Comparison of ENCODE assay signal across 8 cellular contexts in the genomic region with DNA sequence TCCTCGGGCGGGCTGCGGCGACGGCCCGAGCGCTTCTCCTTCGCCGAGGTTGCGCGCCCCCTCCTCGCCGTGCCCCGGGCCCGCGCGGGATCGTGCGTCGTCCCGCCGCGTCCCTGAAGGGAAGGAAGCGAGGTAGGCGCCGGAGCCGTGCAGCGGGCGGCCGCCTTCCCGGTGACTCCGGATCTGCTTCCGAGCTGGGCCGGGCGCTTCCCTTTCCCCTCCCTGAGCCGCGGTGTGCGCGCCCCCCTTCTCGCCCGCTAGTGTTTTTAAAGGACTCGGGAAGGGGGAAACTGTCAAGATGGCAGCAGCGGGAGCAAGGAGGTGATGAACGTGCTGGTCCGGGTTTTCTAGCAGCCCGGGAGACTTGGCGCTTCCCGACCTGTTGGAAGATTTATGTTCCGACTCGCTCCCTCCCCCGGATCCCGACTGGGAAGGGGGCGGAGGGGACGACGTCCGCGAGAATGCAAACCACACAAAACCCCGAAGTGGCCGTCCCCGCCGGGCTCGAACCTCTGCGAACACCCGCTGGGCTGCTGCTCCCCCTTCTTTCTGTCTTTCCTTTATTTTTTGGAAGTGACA. TPM values are rescaled to one million over a fixed set of nuclear protein-coding genes. Genes with fewer than 3 reads are reported as not detected.
DNase-seq lines count a peak whose midpoint lies in the region; ATAC-seq and TF ChIP-seq lines count a peak whose summit lies in the region.

No MANE protein-coding gene starts in this region.

- peaks cover 29% of the 10 kb centered on the region for H3K79me2 ChIP-seq in SK-N-SH (ENCODE audit: insufficient read depth)

- H3K27me3 ChIP-seq in BJ (ENCODE audit: control insufficient read depth, insufficient read depth, low read length) = no peaks in the 10 kb centered on the region
- H3K27me3 ChIP-seq in SK-N-SH (ENCODE audit: insufficient read depth) = no peaks in the 10 kb centered on the region
- no peaks in the 10 kb centered on the region for H3K27me3 ChIP-seq in liver (ENCODE audit: control insufficient read depth in 4 of 4, insufficient read depth in 4 of 4, low read length in 3 of 4)
- no peaks in the 10 kb centered on the region for H3K27me3 ChIP-seq in subcutaneous abdominal adipose tissue (ENCODE audit: control insufficient read depth in 5 of 5, insufficient read depth in 4 of 5, low read length in 5 of 5)

- H3K9me2 ChIP-seq in SK-N-SH = no peaks in the 10 kb centered on the region

- H3K9ac ChIP-seq in SK-N-SH (peak overlapping the region; percentile 94), liver (ENCODE audit: low read depth in 1 of 2, low read length in 2 of 2) (peak overlapping the region; percentile 94 to 96), subcutaneous abdominal adipose tissue (ENCODE audit: low read length in 5 of 5) (peak overlapping the region in 4 of 5 donors; percentile 86 to 96 (median 91))

- H3F3A ChIP-seq in SK-N-SH (replicated peaks; ENCODE audit: insufficient read depth) = peaks cover 23% of the 10 kb centered on the region

- H3K36me3 ChIP-seq in BJ (ENCODE audit: control insufficient read depth, insufficient read depth, low read length) (no peaks in the 10 kb centered on the region), SK-N-SH (replicated peaks in 1 of 2; ENCODE audit: control insufficient read depth in 1 of 2, insufficient read depth in 2 of 2, low read length in 1 of 2) (peaks cover 0 to 3% of the 10 kb centered on the region in 2 experiments), liver (ENCODE audit: control insufficient read depth in 4 of 4, insufficient read depth in 3 of 4, low read depth in 1 of 4, low read length in 3 of 4) (no peaks in the 10 kb centered on the region), subcutaneous abdominal adipose tissue (ENCODE audit: control insufficient read depth in 5 of 5, insufficient read depth in 5 of 5, low read length in 5 of 5) (no peaks in the 10 kb centered on the region)

- H3K4me3 ChIP-seq in BJ (ENCODE audit: low read depth, low read length) (peak overlapping the region; percentile 89), SK-N-SH (ENCODE audit: low read depth in 2 of 2, low read length in 1 of 2) (peak overlapping the region; percentile 91 to 96), liver (ENCODE audit: low read depth in 1 of 3, low read length in 3 of 3) (peak overlapping the region; percentile 68 to 95 (median 93)), subcutaneous abdominal adipose tissue (ENCODE audit: low read depth in 1 of 5, low read length in 5 of 5) (peak overlapping the region; percentile 86 to 97 (median 86))

- CTCF ChIA-PET in BJ (lab: Yijun Ruan, JAX) = interaction anchor here (0.6 to 6.6 kb wide), 7 partner anchors 10 to 514 kb away, joined by 3 to 28 read pairs (median 5); no protein-coding TSS in a partner anchor
- CTCF ChIA-PET in SK-N-SH (lab: Yijun Ruan, JAX) = interaction anchor here (0.8 to 7.1 kb wide), 12 partner anchors 10 to 513 kb away, joined by 3 to 52 read pairs (median 4); no protein-coding TSS in a partner anchor

- peak; percentile 2 for ATAC-seq in GM18519 (IDR thresholded peaks at IDR 0.05; ENCODE audit: low FRiP score, unreplicated experiment)

- POLR2A ChIA-PET in BJ (lab: Charles Lee) (interaction anchor here (0.5 to 1.0 kb wide), 3 partner anchors 94 to 540 kb away, joined by 3 to 13 read pairs (median 4); no protein-coding TSS in a partner anchor), SK-N-SH (lab: Yijun Ruan, JAX) (interaction anchor here (0.7 to 4.8 kb wide), 11 partner anchors 14 to 535 kb away, joined by 3 to 69 read pairs (median 4); a partner anchor contains a TSS)

- WGBS in SK-N-SH (ENCODE audit: low lambda C conversion rate) = under 1% methylated on average over 41 of the region's 64 CpGs
- WGBS in liver = under 1% methylated on average over 64 of the region's 64 CpGs

- peak overlapping the region; percentile 99 for H3K4me2 ChIP-seq in SK-N-SH

- H3K27ac ChIP-seq in SK-N-SH (ENCODE audit: low read depth in 2 of 2, low read length in 1 of 2) = peak overlapping the region; percentile 96 to 97
- peak overlapping the region; percentile 99 to 100 for H3K27ac ChIP-seq in liver (ENCODE audit: low read depth in 1 of 2, low read length in 2 of 2)
- H3K27ac ChIP-seq in subcutaneous abdominal adipose tissue (ENCODE audit: low read depth, low read length) = peak overlapping the region; percentile 97

- no peak for DNase-seq in BJ (ENCODE audit: low read depth)
- DNase-seq in M059J (ENCODE audit: low read depth) = peak; percentile 88
- peak; percentile 70 for DNase-seq in SK-N-SH
- peak; percentile 90 for DNase-seq in dermis blood vessel endothelial cell
- no peak for DNase-seq in NK-92 (lab: John Stamatoyannopoulos, UW; ENCODE audit: unreplicated experiment)

- TF ChIP-seq CTCF in BJ (IDR thresholded peaks at IDR 0.05; ENCODE audit: insufficient read depth, low read depth, low read length) (no peak), SK-N-SH (IDR thresholded peaks at IDR 0.05) (no peak), liver (IDR thresholded peaks at IDR 0.05; ENCODE audit: low read depth, low read length, missing input control) (no peak)

- peak overlapping the region; percentile 85 for H2AFZ ChIP-seq in SK-N-SH (ENCODE audit: low read depth)

- H3K9me3 ChIP-seq in SK-N-SH (0 out of 2 replicates have a peak, but pooled peaks cover 3% of the 10 kb centered on the region), liver (ENCODE audit: control insufficient read depth in 4 of 4, low read length in 3 of 4) (no peaks in the 10 kb centered on the region), subcutaneous abdominal adipose tissue (ENCODE audit: control insufficient read depth in 5 of 5, low read length in 5 of 5) (no peaks in the 10 kb centered on the region)

- TF ChIP-seq RAD21 in SK-N-SH (IDR thresholded peaks at IDR 0.05; ENCODE audit: low read length) (peak; percentile 16; the same call in 1 of the 2 replicates), liver (IDR thresholded peaks at IDR 0.05) (peak in 1 of 2 donors; percentile 3)

- no peak for TF ChIP-seq EP300 in SK-N-SH (IDR thresholded peaks at IDR 0.05; ENCODE audit: borderline replicate concordance in 1 of 2, low read depth in 1 of 2, low read length in 1 of 2)

- H3K4me1 ChIP-seq in SK-N-SH (ENCODE audit: control insufficient read depth in 1 of 2, insufficient read depth in 2 of 2, low read depth in 1 of 2, low read length in 1 of 2) = peaks cover 7 to 26% of the 10 kb centered on the region in 2 experiments; a peak in 3 of 4 replicates
- H3K4me1 ChIP-seq in liver (ENCODE audit: control insufficient read depth in 4 of 4, insufficient read depth in 4 of 4, low read length in 3 of 4) = peaks cover 2 to 50% (median 35%) of the 10 kb centered on the region in 4 donors
- H3K4me1 ChIP-seq in subcutaneous abdominal adipose tissue (ENCODE audit: control insufficient read depth in 5 of 5, insufficient read depth in 5 of 5, low read length in 5 of 5) = peaks cover 0 to 71% (median 53%) of the 10 kb centered on the region in 5 donors

- peaks cover 27% of the 10 kb centered on the region; the same call in 1 of the 2 replicates for H4K20me1 ChIP-seq in SK-N-SH (ENCODE audit: insufficient read depth)

TF ChIP-seq in SK-N-SH, 30 proteins besides CTCF, POLR2A, EP300 and RAD21 (continues in another document):
- TF ChIP-seq, protein P1, sequence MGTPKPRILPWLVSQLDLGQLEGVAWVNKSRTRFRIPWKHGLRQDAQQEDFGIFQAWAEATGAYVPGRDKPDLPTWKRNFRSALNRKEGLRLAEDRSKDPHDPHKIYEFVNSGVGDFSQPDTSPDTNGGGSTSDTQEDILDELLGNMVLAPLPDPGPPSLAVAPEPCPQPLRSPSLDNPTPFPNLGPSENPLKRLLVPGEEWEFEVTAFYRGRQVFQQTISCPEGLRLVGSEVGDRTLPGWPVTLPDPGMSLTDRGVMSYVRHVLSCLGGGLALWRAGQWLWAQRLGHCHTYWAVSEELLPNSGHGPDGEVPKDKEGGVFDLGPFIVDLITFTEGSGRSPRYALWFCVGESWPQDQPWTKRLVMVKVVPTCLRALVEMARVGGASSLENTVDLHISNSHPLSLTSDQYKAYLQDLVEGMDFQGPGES (IDR thresholded peaks at IDR 0.05; ENCODE audit: low read depth, low read length) = no peak
- TF ChIP-seq RXRA (IDR thresholded peaks at IDR 0.05; ENCODE audit: borderline replicate concordance, low read depth) = no peak
- TF ChIP-seq, protein P2, sequence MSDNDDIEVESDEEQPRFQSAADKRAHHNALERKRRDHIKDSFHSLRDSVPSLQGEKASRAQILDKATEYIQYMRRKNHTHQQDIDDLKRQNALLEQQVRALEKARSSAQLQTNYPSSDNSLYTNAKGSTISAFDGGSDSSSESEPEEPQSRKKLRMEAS (IDR thresholded peaks at IDR 0.05; ENCODE audit: low read depth) = 0 out of 2 replicates have a peak, but pooled peaks have one; percentile 34
- TF ChIP-seq RFX5 (IDR thresholded peaks at IDR 0.05; ENCODE audit: low read length) = no peak
- no peak for TF ChIP-seq TAF1 (IDR thresholded peaks at IDR 0.05; ENCODE audit: borderline replicate concordance, low read depth, low read length)

TF ChIP-seq in liver, 16 proteins besides CTCF, POLR2A, EP300 and RAD21 (continues in another document):
- no peak for TF ChIP-seq HNF4A (conservative IDR thresholded peaks at IDR 0.05)

RNA-seq across cellular contexts. Expression of a gene that starts 0.7 kb away (rescaled TPM):
- polyA plus RNA-seq in BJ (2011; rRNA removed) = 20.3 and 25.4 TPM in 2 replicates
- polyA minus RNA-seq in BJ (2011; rRNA and poly(A)+ RNA removed) = 71.0 and 111 TPM in 2 replicates
- 22.9 and 34.1 TPM in 2 replicates for total RNA-seq in M059J (2014; rRNA removed; shearing (Covaris generic))
- 8.1 and 8.5 TPM in 2 replicates for polyA plus RNA-seq in SK-N-SH (2012; rRNA removed)
- 7.5 and 8.1 TPM in 2 replicates for polyA plus RNA-seq in SK-N-SH (2012; cell fraction: cytosol; rRNA removed)
- 5.9 and 8.0 TPM in 2 replicates for polyA plus RNA-seq in SK-N-SH (2012; cell fraction: nucleus; rRNA removed)
- 21.3 and 22.2 TPM in 2 replicates for total RNA-seq in dermis blood vessel endothelial cell
- total RNA-seq in liver = 10 to 100 TPM; 21.7 to 72.2 TPM
- 10 to 100 TPM in 1 of 2 donors, 1 to 10 TPM in 1; 6.0 to 12.8 TPM for polyA plus RNA-seq in liver

Comparison
In these comparisons a context has a peak if more than half of its experiments do, and no peak if none do; other contexts are left out.
1. DNase-seq: peak in M059J (single experiment), SK-N-SH (single experiment) and dermis blood vessel endothelial cell (single experiment); none in BJ (single experiment) and NK-92 (single experiment).
2. Peak in every context shown above with its lines, with median percentiles within 50 percentile points of each other: H3K4me3 ChIP-seq, H3K27ac ChIP-seq and H3K9ac ChIP-seq.